7 cellular contexts compared by ENCODE assay signal in the genomic region with DNA sequence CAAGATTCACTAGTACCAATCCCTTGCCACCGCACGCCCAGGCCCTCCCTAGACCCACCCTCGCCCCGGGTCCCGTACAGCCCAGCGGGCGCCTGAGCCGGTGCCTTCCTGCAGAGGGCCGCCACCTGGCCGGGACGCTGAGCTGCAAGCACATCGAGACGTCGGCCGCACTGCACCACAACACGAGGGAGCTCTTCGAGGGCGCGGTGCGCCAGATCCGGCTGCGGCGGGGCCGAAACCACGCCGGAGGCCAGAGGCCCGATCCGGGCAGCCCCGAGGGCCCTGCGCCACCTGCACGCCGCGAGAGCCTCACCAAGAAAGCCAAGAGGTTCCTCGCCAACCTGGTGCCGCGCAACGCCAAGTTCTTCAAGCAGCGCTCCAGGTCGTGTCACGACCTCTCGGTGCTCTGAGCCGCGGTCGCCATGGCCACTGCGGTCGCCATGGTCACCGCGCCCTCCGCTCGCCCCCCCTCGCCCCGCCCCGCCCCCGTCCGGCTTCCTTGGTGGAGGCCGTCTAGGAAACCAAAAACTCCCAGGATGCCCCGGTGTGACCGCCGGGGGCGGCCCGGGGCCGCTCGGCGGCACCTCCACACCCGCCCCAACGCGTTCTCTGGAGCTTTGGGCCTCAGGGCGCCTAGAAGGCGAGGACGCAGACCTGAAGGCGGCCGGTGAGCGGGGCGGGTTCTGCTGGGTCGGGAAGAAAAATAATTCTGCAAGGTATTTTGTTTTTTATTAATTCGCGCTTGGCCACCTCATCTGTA. TPM values are rescaled to one million over a fixed set of nuclear protein-coding genes. Genes with fewer than 3 reads are reported as not detected.
A peak's percentile ranks its signal among the peaks of the same experiment; 100 is the strongest.
DNase-seq lines count a peak whose midpoint lies in the region; ATAC-seq and TF ChIP-seq lines count a peak whose summit lies in the region.

No MANE protein-coding gene starts in this region.

- peak; percentile 30 for TF ChIP-seq CTCF in epithelial cell of esophagus (IDR thresholded peaks at IDR 0.05; ENCODE audit: insufficient read depth, low read depth, low read length, missing control alignments)

- H3K27me3 Mint-ChIP-seq in activated CD8-positive, alpha-beta T cell treated with anti-CD3 and anti-CD28 coated beads, Interleukin-2, amount 10 ng/mL, durations not matched to agents 7 days and 5 days (ENCODE audit: low read depth): peaks cover 36% of the 10 kb centered on the region

- peak; percentile 33 for ATAC-seq in GM18858 (IDR thresholded peaks at IDR 0.05; ENCODE audit: unreplicated experiment)
- peak; percentile 50 for ATAC-seq in HG02970 (IDR thresholded peaks at IDR 0.05; ENCODE audit: low FRiP score, unreplicated experiment)
- ATAC-seq in activated CD8-positive, alpha-beta T cell treated with anti-CD3 and anti-CD28 coated beads, Interleukin-2, amount 10 ng/mL, durations not matched to agents 7 days and 5 days: peak; percentile 88
- ATAC-seq in stimulated activated effector memory CD8-positive, alpha-beta T cell treated with anti-CD3 and anti-CD28 coated beads, Interleukin-12 subunit alpha, Interleukin-12 subunit beta, amount 100 ng/mL, for 72 hours: peak; percentile 79

- H3K9me3 ChIP-seq in muscle layer of duodenum (ENCODE audit: control insufficient read depth in 1 of 2, low read length in 2 of 2): no peaks in the 10 kb centered on the region

- peak overlapping the region; percentile 75 for H3K4me3 Mint-ChIP-seq in activated CD8-positive, alpha-beta T cell treated with anti-CD3 and anti-CD28 coated beads, Interleukin-2, amount 10 ng/mL, durations not matched to agents 7 days and 5 days
- peak overlapping the region; percentile 69 for H3K4me3 Mint-ChIP-seq in stimulated activated effector memory CD8-positive, alpha-beta T cell treated with anti-CD3 and anti-CD28 coated beads, Interleukin-12 subunit alpha, Interleukin-12 subunit beta, amount 100 ng/mL, for 72 hours

- H3K4me1 ChIP-seq in muscle layer of duodenum (ENCODE audit: control insufficient read depth in 1 of 2, insufficient read depth in 2 of 2, low read length in 2 of 2): peaks cover 0 to 19% of the 10 kb centered on the region in 2 donors

- peak; percentile 75 for DNase-seq in NCI-H510A (lab: John Stamatoyannopoulos, UW)
- peak; percentile 78 for DNase-seq in activated CD8-positive, alpha-beta T cell treated with anti-CD3 and anti-CD28 coated beads, Interleukin-2, amount 10 ng/mL, durations not matched to agents 7 days and 5 days
- peak; percentile 60 for DNase-seq in epithelial cell of esophagus (ENCODE audit: low read depth)
- peak; percentile 44 to 80 for DNase-seq in stimulated activated effector memory CD8-positive, alpha-beta T cell treated with anti-CD3 and anti-CD28 coated beads, Interleukin-12 subunit alpha, Interleukin-12 subunit beta, amount 100 ng/mL, for 72 hours (ENCODE audit: low spot score in 2 of 2)

- peaks cover 31% of the 10 kb centered on the region for H3K4me1 Mint-ChIP-seq in activated CD8-positive, alpha-beta T cell treated with anti-CD3 and anti-CD28 coated beads, Interleukin-2, amount 10 ng/mL, durations not matched to agents 7 days and 5 days (ENCODE audit: low read depth)
- H3K4me1 Mint-ChIP-seq in stimulated activated effector memory CD8-positive, alpha-beta T cell treated with anti-CD3 and anti-CD28 coated beads, Interleukin-12 subunit alpha, Interleukin-12 subunit beta, amount 100 ng/mL, for 72 hours: peaks cover 42% of the 10 kb centered on the region

- POLR2A ChIA-PET in activated CD8-positive, alpha-beta T cell treated with anti-CD3 and anti-CD28 coated beads, Interleukin-2, amount 10 ng/mL, durations not matched to agents 7 days and 5 days (lab: Charles Lee): interaction anchor here (1.0 kb wide), 2 partner anchors 14 to 15 kb away, joined by 3 to 7 read pairs; partner anchors contain the start of gene LRP10

- peaks cover 4% of the 10 kb centered on the region for H3K36me3 Mint-ChIP-seq in activated CD8-positive, alpha-beta T cell treated with anti-CD3 and anti-CD28 coated beads, Interleukin-2, amount 10 ng/mL, durations not matched to agents 7 days and 5 days (ENCODE audit: low read depth)
- peaks cover 6% of the 10 kb centered on the region for H3K36me3 Mint-ChIP-seq in stimulated activated effector memory CD8-positive, alpha-beta T cell treated with anti-CD3 and anti-CD28 coated beads, Interleukin-12 subunit alpha, Interleukin-12 subunit beta, amount 100 ng/mL, for 72 hours

- CTCF ChIA-PET in activated CD8-positive, alpha-beta T cell treated with anti-CD3 and anti-CD28 coated beads, Interleukin-2, amount 10 ng/mL, durations not matched to agents 7 days and 5 days (lab: Charles Lee): interaction anchor here (0.6 to 11.0 kb wide), 13 partner anchors 13 to 317 kb away, joined by 3 to 152 read pairs (median 4); partner anchors contain the start of genes ABHD4, DAD1, HAUS4 and LRP10

- peak overlapping the region; percentile 75 for H3K27ac Mint-ChIP-seq in activated CD8-positive, alpha-beta T cell treated with anti-CD3 and anti-CD28 coated beads, Interleukin-2, amount 10 ng/mL, durations not matched to agents 7 days and 5 days
- H3K27ac Mint-ChIP-seq in stimulated activated effector memory CD8-positive, alpha-beta T cell treated with anti-CD3 and anti-CD28 coated beads, Interleukin-12 subunit alpha, Interleukin-12 subunit beta, amount 100 ng/mL, for 72 hours: peak overlapping the region; percentile 82

- H3K9me3 Mint-ChIP-seq in activated CD8-positive, alpha-beta T cell treated with anti-CD3 and anti-CD28 coated beads, Interleukin-2, amount 10 ng/mL, durations not matched to agents 7 days and 5 days (ENCODE audit: insufficient read depth): no peaks in the 10 kb centered on the region
- no peaks in the 10 kb centered on the region for H3K9me3 Mint-ChIP-seq in stimulated activated effector memory CD8-positive, alpha-beta T cell treated with anti-CD3 and anti-CD28 coated beads, Interleukin-12 subunit alpha, Interleukin-12 subunit beta, amount 100 ng/mL, for 72 hours

- no peaks in the 10 kb centered on the region for H3K27me3 ChIP-seq in muscle layer of duodenum (ENCODE audit: low read depth, low read length)

- peak overlapping the region; percentile 27 for H3K27ac ChIP-seq in muscle layer of duodenum (ENCODE audit: low read length)

- H3K36me3 ChIP-seq in muscle layer of duodenum (ENCODE audit: control insufficient read depth in 1 of 2, insufficient read depth in 2 of 2, low read length in 2 of 2): no peaks in the 10 kb centered on the region

- H3K4me3 ChIP-seq in epithelial cell of esophagus (ENCODE audit: low read length) (peak overlapping the region; percentile 62), muscle layer of duodenum (ENCODE audit: low read depth in 1 of 2, low read length in 2 of 2) (peak overlapping the region; percentile 64 to 70)

RNA-seq across cellular contexts. Expression of gene REM2, which starts 3.7 kb away (rescaled TPM):
- total RNA-seq in activated CD8-positive, alpha-beta T cell treated with anti-CD3 and anti-CD28 coated beads, Interleukin-2, amount 10 ng/mL, durations not matched to agents 7 days and 5 days: under 1 TPM; 0.21 to 0.61 TPM

RNA-seq across cellular contexts. Expression of gene LRP10, which starts 15.1 kb away (rescaled TPM):
- 10 to 100 TPM; 37.1 to 40.7 TPM for total RNA-seq in activated CD8-positive, alpha-beta T cell treated with anti-CD3 and anti-CD28 coated beads, Interleukin-2, amount 10 ng/mL, durations not matched to agents 7 days and 5 days

RNA-seq across cellular contexts. Expression of gene RBM23, which starts 32.3 kb away (rescaled TPM):
- 10 to 100 TPM; 77.1 to 81.2 TPM for total RNA-seq in activated CD8-positive, alpha-beta T cell treated with anti-CD3 and anti-CD28 coated beads, Interleukin-2, amount 10 ng/mL, durations not matched to agents 7 days and 5 days

RNA-seq across cellular contexts. Expression of gene PRMT5, which starts 42.5 kb away (rescaled TPM):
- total RNA-seq in activated CD8-positive, alpha-beta T cell treated with anti-CD3 and anti-CD28 coated beads, Interleukin-2, amount 10 ng/mL, durations not matched to agents 7 days and 5 days: 10 to 100 TPM; 55.5 to 64.9 TPM

RNA-seq across cellular contexts. Expression of gene MMP14, which starts 50.3 kb away (rescaled TPM):
- total RNA-seq in activated CD8-positive, alpha-beta T cell treated with anti-CD3 and anti-CD28 coated beads, Interleukin-2, amount 10 ng/mL, durations not matched to agents 7 days and 5 days: 1 to 10 TPM; 1.8 to 2.4 TPM

Comparison
In these comparisons a context has a peak if more than half of its experiments do, and no peak if none do; other contexts are left out.
1. Peak in every context shown above with its lines: DNase-seq, ATAC-seq, H3K4me3 ChIP-seq and H3K27ac ChIP-seq.
2. ATAC-seq: peak in every context shown above with its lines; median percentile 88 in activated CD8-positive, alpha-beta T cell treated with anti-CD3 and anti-CD28 coated beads, Interleukin-2, amount 10 ng/mL, durations not matched to agents 7 days and 5 days; 79 in stimulated activated effector memory CD8-positive, alpha-beta T cell treated with anti-CD3 and anti-CD28 coated beads, Interleukin-12 subunit alpha, Interleukin-12 subunit beta, amount 100 ng/mL, for 72 hours; 50 in HG02970; 33 in GM18858.